In the genomic region with DNA sequence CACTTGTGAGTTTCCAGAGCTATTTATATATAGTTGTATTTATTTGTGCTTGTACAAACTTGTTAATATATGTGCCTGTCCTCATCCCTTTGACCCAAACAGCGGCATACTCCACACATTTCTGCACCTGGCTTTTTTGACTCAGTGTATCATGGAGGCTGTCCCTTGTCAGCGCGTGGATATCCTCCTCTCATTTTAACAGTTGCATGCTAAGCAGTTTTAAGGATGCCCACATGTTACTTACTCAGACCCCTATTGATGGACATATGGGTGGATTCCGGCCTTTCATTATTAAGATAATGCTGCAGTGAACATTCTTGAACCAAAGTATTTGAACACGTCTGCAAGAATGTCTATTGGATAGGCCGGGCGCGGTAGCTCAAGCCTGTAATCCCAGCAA, we compare ENCODE assay signal across 9 cellular contexts. TPM values are rescaled to one million over a fixed set of nuclear protein-coding genes. Genes with fewer than 3 reads are reported as not detected.
A peak's percentile ranks its signal among the peaks of the same experiment; 100 is the strongest.
DNase-seq lines count a peak whose midpoint lies in the region; ATAC-seq lines count a peak whose summit lies in the region.
"Had no signal": no experiment of that assay in that cellular context is flagged by ENCODE, and none has a peak within 500 bp of the region (broad histone marks: within the 10 kb centered on the region; RNA-seq: fewer than 3 reads in every experiment).

No MANE protein-coding gene starts in this region.

- H3K27ac ChIP-seq in SJCRH30: peak overlapping the region; percentile 14; the same call in 1 of the 2 replicates
- peak overlapping the region; percentile 98 for H3K27ac ChIP-seq in epithelial cell of prostate

- H3K36me3 ChIP-seq in SJCRH30: no peaks in the 10 kb centered on the region
- H3K36me3 ChIP-seq: adrenal gland had no signal

- peaks cover 33% of the 10 kb centered on the region for H3K4me1 ChIP-seq in SJCRH30

- H3K27me3 Mint-ChIP-seq in activated CD4-positive, alpha-beta T cell treated with anti-CD3 and anti-CD28 coated beads for 36 hours: no peaks in the 10 kb centered on the region

- CTCF ChIA-PET in activated CD4-positive, alpha-beta T cell treated with anti-CD3 and anti-CD28 coated beads for 36 hours (lab: Charles Lee): interaction anchor here (0.7 to 1.1 kb wide), 2 partner anchors 45 to 64 kb away, joined by 3 to 4 read pairs; no protein-coding TSS in a partner anchor

- no peak for ATAC-seq in activated CD4-positive, alpha-beta T cell treated with anti-CD3 and anti-CD28 coated beads for 36 hours
- no peak for ATAC-seq in GM21526 (IDR thresholded peaks at IDR 0.05; ENCODE audit: low FRiP score, unreplicated experiment)

- DNase-seq in activated CD4-positive, alpha-beta T cell treated with anti-CD3 and anti-CD28 coated beads for 36 hours: no peak
- DNase-seq in activated CD4-positive, alpha-beta T cell treated with anti-CD3 and anti-CD28 coated beads for 4 hours: no peak
- DNase-seq in SJCRH30 (no peak), epithelial cell of prostate (ENCODE audit: low read depth, low spot score) (no peak), skeletal muscle cell (ENCODE audit: low read depth) (no peak), NCI-H128 (lab: John Stamatoyannopoulos, UW; ENCODE audit: unreplicated experiment) (no peak), posterior cingulate gyrus (no peak)

- H3K4me3 ChIP-seq in SJCRH30 (peak overlapping the region; percentile 86), skeletal muscle cell (ENCODE audit: low read depth, low read length) (peak overlapping the region; percentile 69)

- H3K4me1 Mint-ChIP-seq in activated CD4-positive, alpha-beta T cell treated with anti-CD3 and anti-CD28 coated beads for 36 hours: peaks cover 61% of the 10 kb centered on the region

- H3K9me3 ChIP-seq in SJCRH30 (replicated peaks): no peaks in the 10 kb centered on the region; the same call in 1 of the 2 replicates
- H3K9me3 ChIP-seq: adrenal gland had no signal

- H3K9me3 Mint-ChIP-seq in activated CD4-positive, alpha-beta T cell treated with anti-CD3 and anti-CD28 coated beads for 36 hours (ENCODE audit: low read depth): peaks cover 3% of the 10 kb centered on the region

- intact Hi-C loops in activated CD4-positive, alpha-beta T cell treated with anti-CD3 and anti-CD28 coated beads for 36 hours (cut with DNase I, micrococcal nuclease): loop anchor here in 1 of 2 experiments (10.0 kb wide), 2 partner anchors 1209 to 1211 kb away; a partner anchor contains a TSS
- intact Hi-C loops in posterior cingulate gyrus (cut with DNase I): no loop called here

- H3K4me3 Mint-ChIP-seq in activated CD4-positive, alpha-beta T cell treated with anti-CD3 and anti-CD28 coated beads for 36 hours: peak overlapping the region; percentile 88

- H3K36me3 Mint-ChIP-seq in activated CD4-positive, alpha-beta T cell treated with anti-CD3 and anti-CD28 coated beads for 36 hours (ENCODE audit: low read depth): peaks cover 5% of the 10 kb centered on the region

- no peaks in the 10 kb centered on the region for H3K27me3 ChIP-seq in SJCRH30
- H3K27me3 ChIP-seq: adrenal gland had no signal

- H3K27ac Mint-ChIP-seq in activated CD4-positive, alpha-beta T cell treated with anti-CD3 and anti-CD28 coated beads for 36 hours: peak overlapping the region; percentile 56

- POLR2A ChIA-PET in activated CD4-positive, alpha-beta T cell treated with anti-CD3 and anti-CD28 coated beads for 36 hours (lab: Charles Lee): no interaction called here

RNA-seq across cellular contexts. Expression of a gene that starts 0.7 kb away (rescaled TPM):
- 1 to 10 TPM; 9.1 to 9.8 TPM for total RNA-seq in activated CD4-positive, alpha-beta T cell treated with anti-CD3 and anti-CD28 coated beads for 36 hours
- 10.3 and 11.1 TPM in 2 replicates for total RNA-seq in SJCRH30 (2014; rRNA removed; shearing (Covaris generic))
